34 cellular contexts compared by ENCODE assay signal in the genomic region with DNA sequence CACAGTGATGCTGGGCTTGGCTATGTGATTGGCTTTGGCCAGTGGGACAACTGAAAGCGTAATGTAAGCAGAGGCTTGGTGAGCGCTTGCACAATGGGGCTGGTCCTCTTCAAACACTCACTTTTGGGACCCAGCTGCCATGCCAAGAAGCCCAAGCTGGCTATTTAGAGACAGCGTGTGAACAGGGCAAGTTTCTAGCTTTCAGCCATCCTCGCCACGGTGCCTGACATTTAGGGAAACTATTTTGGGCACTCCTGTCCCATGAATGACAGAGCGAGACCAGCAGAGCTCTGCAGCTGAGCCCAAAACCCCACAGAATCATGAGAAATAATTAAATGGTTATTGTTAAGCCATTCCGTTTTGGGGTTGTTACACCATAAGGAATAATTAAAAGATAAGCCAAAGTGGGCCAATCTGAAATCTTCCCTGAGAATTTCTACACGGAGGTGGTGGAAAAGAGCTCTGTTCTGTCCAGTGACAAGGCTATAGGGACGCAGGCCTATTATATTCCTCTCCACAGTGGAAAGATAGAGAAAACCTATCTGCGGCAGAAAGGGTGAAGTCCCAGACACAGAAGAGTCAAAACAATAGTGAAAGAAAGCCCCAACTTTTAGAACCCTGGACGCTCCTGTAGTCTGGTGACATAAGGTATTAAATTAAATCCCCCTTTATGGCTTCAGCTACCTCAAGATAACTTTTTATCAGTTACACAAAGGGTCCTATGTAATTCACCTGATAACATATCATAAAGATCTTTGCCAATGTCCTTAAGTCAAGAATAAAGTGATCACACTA. TPM values are rescaled to one million over a fixed set of nuclear protein-coding genes. Genes with fewer than 3 reads are reported as not detected.
"Had no signal": no experiment of that assay in that cellular context is flagged by ENCODE, and none has a peak within 500 bp of the region (broad histone marks: within the 10 kb centered on the region; RNA-seq: fewer than 3 reads in every experiment).

No MANE protein-coding gene starts in this region.

- H3K27me3 ChIP-seq: esophagus muscularis mucosa, gastrocnemius medialis had no signal

- H3K9me3 ChIP-seq: esophagus muscularis mucosa, gastrocnemius medialis had no signal

- H3K4me3 Mint-ChIP-seq: activated B cell treated with CpG ODN at 0.5 μM for 24 hours; activated CD8-positive, alpha-beta T cell treated with anti-CD3 and anti-CD28 coated beads for 36 hours; activated naive CD8-positive, alpha-beta T cell; activated T-cell treated with anti-CD3 and anti-CD28 coated beads, Interleukin-2, amount 50 U/mL, for 4 hours; activated T-helper 17 cell treated with anti-CD3 and anti-CD28 coated beads, Interleukin-2, amount 50 U/mL, for 72 hours; effector memory CD8-positive, alpha-beta T cell; T-helper 17 cell; T-helper 2 cell treated with Interferon-gamma antibody and Interleukin-4, amounts not matched to agents 5 μg/mL and 100 μg/mL, for 36 hours had no signal

- H3K4me3 ChIP-seq: esophagus muscularis mucosa, gastrocnemius medialis had no signal

- H3K36me3 Mint-ChIP-seq: activated naive CD8-positive, alpha-beta T cell had no signal

- H3K4me1 Mint-ChIP-seq: activated T-helper 17 cell treated with anti-CD3 and anti-CD28 coated beads, Interleukin-2, amount 50 U/mL, for 72 hours; T-helper 17 cell had no signal

- H3K9me3 Mint-ChIP-seq: activated B cell treated with CpG ODN at 0.5 μM for 24 hours; activated CD8-positive, alpha-beta T cell treated with anti-CD3 and anti-CD28 coated beads for 36 hours; activated T-cell treated with anti-CD3 and anti-CD28 coated beads, Interleukin-2, amount 50 U/mL, for 4 hours; activated T-helper 17 cell treated with anti-CD3 and anti-CD28 coated beads, Interleukin-2, amount 50 U/mL, for 72 hours; effector memory CD8-positive, alpha-beta T cell; T-helper 2 cell treated with Interferon-gamma antibody and Interleukin-4, amounts not matched to agents 5 μg/mL and 100 μg/mL, for 36 hours had no signal

- H3K27ac ChIP-seq: brain microvascular endothelial cell, esophagus muscularis mucosa, foreskin keratinocyte, gastrocnemius medialis, WERI-Rb-1 had no signal

- DNase-seq: activated B cell treated with CpG ODN at 0.5 μM for 24 hours; activated CD4-positive, alpha-beta T cell treated with anti-CD3 and anti-CD28 coated beads for 48 hours; activated CD4-positive, alpha-beta T cell treated with anti-CD3 and anti-CD28 coated beads, Interleukin-2, amount 50 U/mL, for 1 hour; activated CD4-positive, alpha-beta T cell treated with anti-CD3 and anti-CD28 coated beads, Interleukin-2, amount 50 U/mL, for 48 hours; activated CD8-positive, alpha-beta memory T cell treated with anti-CD3 and anti-CD28 coated beads for 24 hours; activated CD8-positive, alpha-beta T cell treated with anti-CD3 and anti-CD28 coated beads for 36 hours; activated effector memory CD4-positive, alpha-beta T cell treated with Interleukin-2 at 50 U/mL for 16 hours; activated gamma-delta T cell treated with Interleukin-2 at 50 U/mL for 16 hours; activated naive CD4-positive, alpha-beta T cell treated with anti-CD3 and anti-CD28 coated beads, Interleukin-2, amount 50 U/mL, for 16 hours; activated naive CD4-positive, alpha-beta T cell treated with Interleukin-2 at 50 U/mL for 16 hours; activated T-cell treated with anti-CD3 and anti-CD28 coated beads, Interleukin-2, amount 50 U/mL, for 4 hours; amniotic stem cell; anterior cingulate cortex; brain microvascular endothelial cell; caudate nucleus; cortex of kidney; dermis blood vessel endothelial cell; effector CD4-positive, alpha-beta T cell; effector memory CD8-positive, alpha-beta T cell; erythroblast; foreskin keratinocyte; gastrocnemius medialis; glutamatergic neuron; T-helper 1 cell; T-helper 17 cell; T1000; WERI-Rb-1 had no signal

- ATAC-seq: activated CD4-positive, CD25-positive, alpha-beta regulatory T cell treated with anti-CD3 and anti-CD28 coated beads, Interleukin-2, amount 50 U/mL, for 24 hours; activated CD8-positive, alpha-beta T cell treated with anti-CD3 and anti-CD28 coated beads for 36 hours; activated T-cell treated with anti-CD3 and anti-CD28 coated beads, Interleukin-2, amount 50 U/mL, for 4 hours; activated T-helper 17 cell treated with anti-CD3 and anti-CD28 coated beads, Interleukin-2, amount 50 U/mL, for 72 hours; effector memory CD8-positive, alpha-beta T cell; foreskin keratinocyte; T-helper 17 cell had no signal

- H3K4me1 ChIP-seq: esophagus muscularis mucosa, foreskin keratinocyte had no signal

- H3K27ac Mint-ChIP-seq: activated B cell treated with CpG ODN at 0.5 μM for 24 hours; activated CD8-positive, alpha-beta T cell treated with anti-CD3 and anti-CD28 coated beads for 36 hours; activated naive CD8-positive, alpha-beta T cell; activated T-helper 17 cell treated with anti-CD3 and anti-CD28 coated beads, Interleukin-2, amount 50 U/mL, for 72 hours; effector memory CD8-positive, alpha-beta T cell; T-helper 17 cell; T-helper 2 cell treated with Interferon-gamma antibody and Interleukin-4, amounts not matched to agents 5 μg/mL and 100 μg/mL, for 36 hours had no signal

- H3K27me3 Mint-ChIP-seq: activated B cell treated with CpG ODN at 0.5 μM for 24 hours; activated CD8-positive, alpha-beta T cell treated with anti-CD3 and anti-CD28 coated beads for 36 hours; activated naive CD8-positive, alpha-beta T cell had no signal

- H3K36me3 ChIP-seq: brain microvascular endothelial cell, gastrocnemius medialis, WERI-Rb-1 had no signal

RNA-seq across cellular contexts. Expression of a gene that starts 10.8 kb away (rescaled TPM):
- total RNA-seq: activated B cell treated with CpG ODN at 0.5 μM for 24 hours; activated CD8-positive, alpha-beta T cell treated with anti-CD3 and anti-CD28 coated beads for 36 hours; activated T-cell treated with anti-CD3 and anti-CD28 coated beads, Interleukin-2, amount 50 U/mL, for 4 hours; activated T-helper 17 cell treated with anti-CD3 and anti-CD28 coated beads, Interleukin-2, amount 50 U/mL, for 72 hours; astrocyte; chondrocyte; dermis blood vessel endothelial cell; foreskin keratinocyte; T-helper 17 cell had no signal
- polyA plus RNA-seq: foreskin keratinocyte had no signal
